ENCODE assay signal across 20 cellular contexts in genomic region chr4:55080174-55080865, GRCh38. TPM values are rescaled to one million over a fixed set of nuclear protein-coding genes. Genes with fewer than 3 reads are reported as not detected.
A peak's percentile ranks its signal among the peaks of the same experiment; 100 is the strongest.
DNase-seq lines count a peak whose midpoint lies in the region; ATAC-seq and TF ChIP-seq lines count a peak whose summit lies in the region.
"Had no signal": no experiment of that assay in that cellular context is flagged by ENCODE, and none has a peak within 500 bp of the region (broad histone marks: within the 10 kb centered on the region; RNA-seq: fewer than 3 reads in every experiment).

No MANE protein-coding gene starts in this region.

- H3K36me3 ChIP-seq in esophagus muscularis mucosa: peaks cover 0 to 62% (median 20%) of the 10 kb centered on the region in 4 donors
- H3K36me3 ChIP-seq in lung (ENCODE audit: control insufficient read depth in 2 of 2, insufficient read depth in 2 of 2, low read length in 2 of 2): peaks cover 1 to 3% of the 10 kb centered on the region in 2 donors

- H3K36me3 Mint-ChIP-seq in activated T-cell treated with anti-CD3 and anti-CD28 coated beads, Interleukin-2, amount 50 U/mL, for 24 hours (ENCODE audit: low read depth): no peaks in the 10 kb centered on the region
- H3K36me3 Mint-ChIP-seq: brain had no signal

- peak; percentile 1 for DNase-seq in AG04449 (ENCODE audit: low read depth, low spot score)
- peak; percentile 53 for DNase-seq in M059J (ENCODE audit: low read depth)
- DNase-seq in esophagus muscularis mucosa (ENCODE audit: extremely low spot score): peak; percentile 60
- no peak for DNase-seq in lung (ENCODE audit: low spot score)
- no peak for DNase-seq in NK-92 treated with Interleukin-12 subunit alpha and Interleukin-12 subunit beta, amount 100 ng/mL, for 24 hours (lab: John Stamatoyannopoulos, UW)
- no peak for DNase-seq in COR-L47 (lab: John Stamatoyannopoulos, UW)
- no peak for DNase-seq in activated T-cell treated with anti-CD3 and anti-CD28 coated beads, Interleukin-2, amount 50 U/mL, for 24 hours
- no peak for DNase-seq in activated naive CD4-positive, alpha-beta T cell treated with Interleukin-2 at 50 U/mL for 16 hours
- DNase-seq: activated CD8-positive, alpha-beta memory T cell treated with anti-CD3 and anti-CD28 coated beads for 24 hours; activated gamma-delta T cell treated with Interleukin-2 at 50 U/mL for 16 hours; Caco-2; effector memory CD8-positive, alpha-beta T cell; head of caudate nucleus; kidney glomerular epithelial cell; NCI-H2081; stimulated activated CD4-positive, alpha-beta T cell treated with anti-CD3 and anti-CD28 coated beads, Interleukin-2, amount 100 ng/mL, for 48 hours; tibial artery had no signal

- H3K4me1 ChIP-seq in esophagus muscularis mucosa (peaks cover 0 to 14% (median 8%) of the 10 kb centered on the region in 4 donors), lung (ENCODE audit: control insufficient read depth in 2 of 2, insufficient read depth in 2 of 2, low read length in 2 of 2) (no peaks in the 10 kb centered on the region)
- H3K4me1 ChIP-seq: A549, Caco-2, tibial artery had no signal

- H3K4me3 Mint-ChIP-seq in activated T-cell treated with anti-CD3 and anti-CD28 coated beads, Interleukin-2, amount 50 U/mL, for 24 hours: no peak overlapping the region
- H3K4me3 Mint-ChIP-seq: brain; effector memory CD8-positive, alpha-beta T cell had no signal

- H3K27me3 Mint-ChIP-seq in activated T-cell treated with anti-CD3 and anti-CD28 coated beads, Interleukin-2, amount 50 U/mL, for 24 hours: peaks cover 32% of the 10 kb centered on the region
- H3K27me3 Mint-ChIP-seq: effector memory CD8-positive, alpha-beta T cell had no signal

- intact Hi-C loops in esophagus muscularis mucosa (cut with DNase I): no loop called here

- no peak for ATAC-seq in lung (ENCODE audit: insufficient read depth, low FRiP score)
- ATAC-seq: A549; effector memory CD8-positive, alpha-beta T cell had no signal

- H3K4me3 ChIP-seq in AG04449 (ENCODE audit: low read depth, low read length) (no peak overlapping the region), esophagus muscularis mucosa (no peak overlapping the region), lung (no peak overlapping the region)
- H3K4me3 ChIP-seq: A549, tibial artery had no signal

- TF ChIP-seq EP300 in esophagus muscularis mucosa (IDR thresholded peaks at IDR 0.05): no peak

- H3K27ac ChIP-seq in esophagus muscularis mucosa (replicated peaks in 1 of 4) (peak overlapping the region in 1 of 4 donors; percentile 69), lung (ENCODE audit: low read depth in 1 of 2, low read length in 1 of 2) (peak overlapping the region; percentile 42 to 75)
- H3K27ac ChIP-seq: A549, tibial artery, VCaP had no signal

- no peaks in the 10 kb centered on the region for H3K9me3 Mint-ChIP-seq in activated T-cell treated with anti-CD3 and anti-CD28 coated beads, Interleukin-2, amount 50 U/mL, for 24 hours
- H3K9me3 Mint-ChIP-seq: brain; effector memory CD8-positive, alpha-beta T cell had no signal

- TF ChIP-seq CTCF in AG04449 (IDR thresholded peaks at IDR 0.05; ENCODE audit: insufficient read depth, low read length, missing control alignments) (no peak), esophagus muscularis mucosa (IDR thresholded peaks at IDR 0.05) (no peak), lung (IDR thresholded peaks at IDR 0.05; ENCODE audit: control extremely low read depth, extremely low read depth) (no peak)

- no peaks in the 10 kb centered on the region for H3K27me3 ChIP-seq in esophagus muscularis mucosa
- no peaks in the 10 kb centered on the region for H3K27me3 ChIP-seq in lung (ENCODE audit: control insufficient read depth, insufficient read depth)
- H3K27me3 ChIP-seq: tibial artery had no signal

- no peak for TF ChIP-seq POLR2A in esophagus muscularis mucosa (IDR thresholded peaks at IDR 0.05; ENCODE audit: low read depth)

- H3K27ac Mint-ChIP-seq in activated T-cell treated with anti-CD3 and anti-CD28 coated beads, Interleukin-2, amount 50 U/mL, for 24 hours: no peak overlapping the region
- H3K27ac Mint-ChIP-seq: brain; effector memory CD8-positive, alpha-beta T cell had no signal

- 80% methylated on average over 9 of the region's 9 CpGs for WGBS in esophagus muscularis mucosa
- WGBS in lung, 2 donors: 74 to 83% methylated on average over 9 of the region's 9 CpGs

- H3K9me3 ChIP-seq in esophagus muscularis mucosa (no peaks in the 10 kb centered on the region), lung (ENCODE audit: control insufficient read depth in 2 of 2, insufficient read depth in 1 of 2, low read length in 1 of 2) (peaks cover 0 to 2% of the 10 kb centered on the region in 2 donors)
- H3K9me3 ChIP-seq: A549, Caco-2, tibial artery had no signal

- CTCF ChIA-PET in AG04449 (lab: Yijun Ruan, JAX): no interaction called here

- POLR2A ChIA-PET in AG04449 (lab: Yijun Ruan, JAX): no interaction called here

- peaks cover 10% of the 10 kb centered on the region for H3K4me1 Mint-ChIP-seq in activated T-cell treated with anti-CD3 and anti-CD28 coated beads, Interleukin-2, amount 50 U/mL, for 24 hours (ENCODE audit: low read depth)

RNA-seq across cellular contexts. Expression of gene KDR, which starts 45.1 kb away (rescaled TPM):
- total RNA-seq in M059J (2014; rRNA removed; shearing (Covaris generic)): 0.27 and 0.42 TPM in 2 replicates
- total RNA-seq in esophagus muscularis mucosa (100 to 1,000 TPM in 1 of 4 donors, 10 to 100 TPM in 3; 39.5 to 104 (median 61.7) TPM), lung (100 to 1,000 TPM in 1 of 2 donors, 10 to 100 TPM in 1; 43.9 to 132 TPM)
- polyA plus RNA-seq in lung: 10 to 100 TPM in 1 of 2 donors, 1 to 10 TPM in 1; 8.4 to 21.1 TPM
- total RNA-seq: Caco-2 had no signal
- polyA plus RNA-seq: A549 had no signal

Comparison
In these comparisons a context has a peak if more than half of its experiments do, and no peak if none do; other contexts are left out.
1. DNase-seq: peak in AG04449 (single experiment), M059J (single experiment) and esophagus muscularis mucosa (single experiment); none in lung (single experiment), NK-92 treated with Interleukin-12 subunit alpha and Interleukin-12 subunit beta, amount 100 ng/mL, for 24 hours (single experiment), COR-L47 (single experiment), activated T-cell treated with anti-CD3 and anti-CD28 coated beads, Interleukin-2, amount 50 U/mL, for 24 hours (single experiment) and activated naive CD4-positive, alpha-beta T cell treated with Interleukin-2 at 50 U/mL for 16 hours (single experiment).
2. RNA of gene KDR, which starts 45.1 kb away (total RNA-seq): 43.9 to 132 TPM in lung and 39.5 to 104 TPM in esophagus muscularis mucosa; 0.27 to 0.42 TPM in M059J; every median in the first group is over 10 times any median in the second.